ENCODE assay signal across 5 cellular contexts in the genomic region with DNA sequence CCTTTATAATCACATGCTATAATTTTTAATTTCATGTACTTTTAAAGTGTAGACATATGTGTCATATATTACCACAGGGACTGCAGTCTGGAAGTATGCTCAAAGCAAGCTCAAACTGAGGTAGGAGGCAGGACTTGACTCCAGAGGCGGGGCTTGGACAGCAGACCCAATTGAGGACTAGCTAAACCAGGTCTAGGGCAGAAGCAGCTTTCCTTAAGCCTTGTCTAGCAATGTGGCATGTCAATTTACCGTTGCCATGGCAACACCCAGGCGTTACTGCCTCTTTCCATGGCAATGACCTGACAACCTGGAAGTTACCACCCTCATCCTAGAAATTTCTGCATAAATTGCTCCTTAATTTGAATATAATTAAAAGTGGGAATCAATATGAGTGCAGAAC.
A peak's percentile ranks its signal among the peaks of the same experiment; 100 is the strongest.
DNase-seq lines count a peak whose midpoint lies in the region; ATAC-seq, FAIRE-seq and TF ChIP-seq lines count a peak whose summit lies in the region.
"Not testable (repeated sequence)": the region's sequence is repeated elsewhere in the genome, so short reads cannot be mapped to it uniquely, and the experiment has no call there.

No MANE protein-coding gene starts in this region.

- not testable (repeated sequence) for H3K79me2 ChIP-seq in GM23338 (replicated peaks; ENCODE audit: insufficient read depth); astrocyte (ENCODE audit: insufficient read depth, low read length)

- not testable (repeated sequence) for H3K9me3 Mint-ChIP-seq in GM23338; astrocyte (ENCODE audit: unreplicated experiment); nephron progenitor cell

- H4K20me1 ChIP-seq in GM23338 (replicated peaks; ENCODE audit: insufficient read depth); astrocyte (ENCODE audit: insufficient read depth, low read length): not testable (repeated sequence)

- not testable (repeated sequence) for H3K36me3 ChIP-seq in GM23338 (ENCODE audit: insufficient read depth); astrocyte (ENCODE audit: insufficient read depth, low read length); kidney (ENCODE audit: control insufficient read depth in 1 of 2, insufficient read depth in 2 of 2, low read length in 2 of 2)

- not testable (repeated sequence) for TF ChIP-seq CTCF in GM23338 (conservative IDR thresholded peaks at IDR 0.05; ENCODE audit: low read depth in 2 of 2); astrocyte (IDR thresholded peaks at IDR 0.05; ENCODE audit: insufficient read depth, low read depth, low read length); kidney (IDR thresholded peaks at IDR 0.05; ENCODE audit: borderline replicate concordance, extremely low read depth, insufficient read depth); nephron progenitor cell (IDR thresholded peaks at IDR 0.05)

- H3K36me3 Mint-ChIP-seq in GM23338 (ENCODE audit: low read depth); astrocyte (ENCODE audit: low read depth, unreplicated experiment); nephron progenitor cell (ENCODE audit: low read depth): not testable (repeated sequence)

- not testable (repeated sequence) for H2AFZ ChIP-seq in GM23338; astrocyte (ENCODE audit: low read depth, low read length)

- FAIRE-seq in GM18507 (lab: Jason Lieb, UNC) (peak; percentile 15), astrocyte (lab: Jason Lieb, UNC) (peak; percentile 37), kidney (lab: Jason Lieb, UNC) (peak; percentile 13)

- H3K9ac ChIP-seq in astrocyte (ENCODE audit: low read length); kidney (ENCODE audit: low read length in 2 of 2): not testable (repeated sequence)

- H3K27me3 Mint-ChIP-seq in GM23338 (ENCODE audit: insufficient read depth, low read depth, poor library complexity); astrocyte (ENCODE audit: low read depth, unreplicated experiment); nephron progenitor cell (ENCODE audit: low read depth, poor library complexity): not testable (repeated sequence)

- intact Hi-C loops in kidney (cut with DNase I), result not testable (repeated sequence)

- not testable (repeated sequence) for H3K4me1 ChIP-seq in GM23338 (ENCODE audit: insufficient read depth); astrocyte (ENCODE audit: insufficient read depth, low read length); kidney (ENCODE audit: control insufficient read depth in 1 of 2, insufficient read depth in 1 of 2, low read depth in 1 of 2, low read length in 2 of 2)

- H3K4me3 ChIP-seq in GM23338; astrocyte (ENCODE audit: insufficient read depth, low read depth, low read length); kidney (ENCODE audit: low read length in 2 of 2): not testable (repeated sequence)

- not testable (repeated sequence) for H3K27ac ChIP-seq in GM23338 (ENCODE audit: low read depth); astrocyte (ENCODE audit: low read depth, low read length); kidney (ENCODE audit: low read depth in 2 of 2, low read length in 2 of 2)

- ATAC-seq in GM23338, result peak; percentile 72

- H3K4me3 Mint-ChIP-seq in GM23338; astrocyte (ENCODE audit: unreplicated experiment); nephron progenitor cell: not testable (repeated sequence)

- H3K4me1 Mint-ChIP-seq in GM23338; astrocyte (ENCODE audit: low read depth, unreplicated experiment); nephron progenitor cell: not testable (repeated sequence)

- not testable (repeated sequence) for H3F3A ChIP-seq in GM23338 (replicated peaks; ENCODE audit: low read depth)

- not testable (repeated sequence) for H3K9me3 ChIP-seq in astrocyte (ENCODE audit: insufficient read depth, low read depth, low read length); kidney (ENCODE audit: control insufficient read depth in 1 of 2, low read length in 2 of 2)

- H3K4me2 ChIP-seq in GM23338; astrocyte (ENCODE audit: low read length): not testable (repeated sequence)

- H3K27ac Mint-ChIP-seq in GM23338; astrocyte (ENCODE audit: unreplicated experiment); nephron progenitor cell: not testable (repeated sequence)

- H3K9me2 ChIP-seq in GM23338 (ENCODE audit: insufficient read depth), result not testable (repeated sequence)

- not testable (repeated sequence) for H3K27me3 ChIP-seq in GM23338 (ENCODE audit: insufficient read depth); astrocyte (ENCODE audit: insufficient read depth, low read length)

- not testable (repeated sequence) for DNase-seq in GM18507 (ENCODE audit: extremely low spot score, insufficient read length, low read depth); GM23338 (ENCODE audit: low spot score); astrocyte (ENCODE audit: low read depth); kidney
- peak; percentile 14 for DNase-seq in nephron progenitor cell
